In genomic region chr2:172087780-172088244, GRCh38 we compare ENCODE assay signal across 13 cellular contexts. TPM values are rescaled to one million over a fixed set of nuclear protein-coding genes. Genes with fewer than 3 reads are reported as not detected.
A peak's percentile ranks its signal among the peaks of the same experiment; 100 is the strongest.
DNase-seq lines count a peak whose midpoint lies in the region; ATAC-seq, FAIRE-seq and TF ChIP-seq lines count a peak whose summit lies in the region.
"Had no signal": no experiment of that assay in that cellular context is flagged by ENCODE, and none has a peak within 500 bp of the region (broad histone marks: within the 10 kb centered on the region; RNA-seq: fewer than 3 reads in every experiment).

No MANE protein-coding gene starts in this region.

- H3K4me3 Mint-ChIP-seq in GM23338: peak overlapping the region; percentile 83
- H3K4me3 Mint-ChIP-seq in astrocyte (ENCODE audit: unreplicated experiment): no peak overlapping the region
- peak overlapping the region in 7 of 10 donors; percentile 56 to 80 (median 65) for H3K4me3 Mint-ChIP-seq in naive thymus-derived CD8-positive, alpha-beta T cell

- H3K9me3 ChIP-seq in astrocyte (ENCODE audit: insufficient read depth, low read depth, low read length) (peaks cover 6% of the 10 kb centered on the region), thyroid gland (no peaks in the 10 kb centered on the region)
- H3K9me3 ChIP-seq: sigmoid colon had no signal

- intact Hi-C loops in thyroid gland (cut with DNase I): no loop called here

- H3K9me3 Mint-ChIP-seq in GM23338 (peaks cover 14% of the 10 kb centered on the region), astrocyte (ENCODE audit: unreplicated experiment) (peaks cover 24% of the 10 kb centered on the region)
- H3K9me3 Mint-ChIP-seq in naive thymus-derived CD8-positive, alpha-beta T cell: peaks cover 0 to 22% (median 5%) of the 10 kb centered on the region in 9 donors

- H3K36me3 Mint-ChIP-seq in GM23338 (ENCODE audit: low read depth) (no peaks in the 10 kb centered on the region), astrocyte (ENCODE audit: low read depth, unreplicated experiment) (peaks cover 2% of the 10 kb centered on the region)
- H3K36me3 Mint-ChIP-seq in naive thymus-derived CD8-positive, alpha-beta T cell: peaks cover 0 to 14% (median 12%) of the 10 kb centered on the region in 3 donors

- H3K4me1 ChIP-seq in GM23338 (ENCODE audit: insufficient read depth) (peaks cover 87% of the 10 kb centered on the region), astrocyte (ENCODE audit: insufficient read depth, low read length) (peaks cover 6% of the 10 kb centered on the region), thyroid gland (peaks cover 20 to 39% of the 10 kb centered on the region in 2 donors)

- FAIRE-seq in astrocyte (lab: Jason Lieb, UNC): no peak
- FAIRE-seq: bronchial epithelial cell had no signal

- in situ Hi-C loops in G401 (cut with HindIII; ENCODE audit: low sequenced_read_pairs): no loop called here

- peak; percentile 3 for DNase-seq in AG20443 (ENCODE audit: low spot score)
- peak; percentile 62 for DNase-seq in GM23338 (ENCODE audit: low spot score)
- no peak for DNase-seq in astrocyte (ENCODE audit: low read depth)
- DNase-seq in naive thymus-derived CD8-positive, alpha-beta T cell: peak in 3 of 10 donors; percentile 17 to 23 (median 22)
- no peak for DNase-seq in G401 (ENCODE audit: low spot score)
- no peak for DNase-seq in NCI-H1105 (lab: John Stamatoyannopoulos, UW)
- no peak for DNase-seq in thyroid gland
- DNase-seq: NCI-H510A treated with DMSO at 0.1 percent for 48 hours had no signal

- ATAC-seq in GM23338 (no peak; the same call in 2 of the 3 replicates), GM21825 (IDR thresholded peaks at IDR 0.05; ENCODE audit: unreplicated experiment) (no peak)
- ATAC-seq in naive thymus-derived CD8-positive, alpha-beta T cell: no peak

- peaks cover 100% of the 10 kb centered on the region for H3K27me3 Mint-ChIP-seq in GM23338 (ENCODE audit: insufficient read depth, low read depth, poor library complexity)
- H3K27me3 Mint-ChIP-seq in astrocyte (ENCODE audit: low read depth, unreplicated experiment): peaks cover 83% of the 10 kb centered on the region
- H3K27me3 Mint-ChIP-seq in naive thymus-derived CD8-positive, alpha-beta T cell: peaks cover 51 to 99% (median 74%) of the 10 kb centered on the region in 5 donors

- H3K9ac ChIP-seq in astrocyte (ENCODE audit: low read length): no peak overlapping the region

- TF ChIP-seq CTCF in GM23338 (conservative IDR thresholded peaks at IDR 0.05; ENCODE audit: low read depth in 2 of 2) (no peak), astrocyte (IDR thresholded peaks at IDR 0.05; ENCODE audit: insufficient read depth, low read depth, low read length) (no peak), thyroid gland (IDR thresholded peaks at IDR 0.05) (no peak)

- H3K27ac Mint-ChIP-seq in GM23338: no peak overlapping the region
- peak overlapping the region; percentile 66 for H3K27ac Mint-ChIP-seq in astrocyte (ENCODE audit: unreplicated experiment)
- H3K27ac Mint-ChIP-seq in naive thymus-derived CD8-positive, alpha-beta T cell: peak overlapping the region in 6 of 10 donors; percentile 46 to 93 (median 58)

- H3K4me2 ChIP-seq in GM23338: peak overlapping the region; percentile 87
- no peak overlapping the region for H3K4me2 ChIP-seq in astrocyte (ENCODE audit: low read length)

- H3K36me3 ChIP-seq in GM23338 (ENCODE audit: insufficient read depth): no peaks in the 10 kb centered on the region
- H3K36me3 ChIP-seq in astrocyte (ENCODE audit: insufficient read depth, low read length): no peaks in the 10 kb centered on the region
- H3K36me3 ChIP-seq in thyroid gland: no peaks in the 10 kb centered on the region
- H3K36me3 ChIP-seq: sigmoid colon had no signal

- no peaks in the 10 kb centered on the region for H3K79me2 ChIP-seq in GM23338 (replicated peaks; ENCODE audit: insufficient read depth)
- no peaks in the 10 kb centered on the region for H3K79me2 ChIP-seq in astrocyte (ENCODE audit: insufficient read depth, low read length)

- whole genome bisulfite sequencing in thyroid gland, 2 donors: 8 to 31% methylated on average over 8 to 10 of the region's 23 CpGs

- H3K4me1 Mint-ChIP-seq in GM23338 (peaks cover 59% of the 10 kb centered on the region), astrocyte (ENCODE audit: low read depth, unreplicated experiment) (peaks cover 5% of the 10 kb centered on the region)
- peaks cover 21 to 62% (median 46%) of the 10 kb centered on the region in 4 donors for H3K4me1 Mint-ChIP-seq in naive thymus-derived CD8-positive, alpha-beta T cell

- TF ChIP-seq POLR2A in thyroid gland (IDR thresholded peaks at IDR 0.05): no peak

- H3K9me2 ChIP-seq in GM23338 (ENCODE audit: insufficient read depth): no peaks in the 10 kb centered on the region

- H3K27me3 ChIP-seq in GM23338 (ENCODE audit: insufficient read depth) (peaks cover 100% of the 10 kb centered on the region), astrocyte (ENCODE audit: insufficient read depth, low read length) (peaks cover 94% of the 10 kb centered on the region), thyroid gland (peaks cover 89% of the 10 kb centered on the region)

- no peak overlapping the region for H3K27ac ChIP-seq in GM23338 (ENCODE audit: low read depth)
- H3K27ac ChIP-seq in astrocyte (ENCODE audit: low read depth, low read length): no peak overlapping the region
- H3K27ac ChIP-seq in thyroid gland: peak overlapping the region in 1 of 3 donors; percentile 21
- H3K27ac ChIP-seq: sigmoid colon had no signal

- H2AFZ ChIP-seq in GM23338 (peak overlapping the region; percentile 91), astrocyte (ENCODE audit: low read depth, low read length) (no peak overlapping the region)

- peak overlapping the region; percentile 65 for H3K4me3 ChIP-seq in GM23338
- no peak overlapping the region for H3K4me3 ChIP-seq in astrocyte (ENCODE audit: insufficient read depth, low read depth, low read length)
- H3K4me3 ChIP-seq in thyroid gland (replicated peaks in 1 of 3): no peak overlapping the region

- H3F3A ChIP-seq in GM23338 (replicated peaks; ENCODE audit: low read depth): peaks cover 67% of the 10 kb centered on the region

- POLR2A ChIA-PET in naive thymus-derived CD8-positive, alpha-beta T cell (lab: Charles Lee): interaction anchor here (1.1 to 6.5 kb wide), 5 partner anchors 8 to 374 kb away, joined by 3 to 40 read pairs (median 7); partner anchors contain the start of gene DLX2

- H4K20me1 ChIP-seq in GM23338 (replicated peaks; ENCODE audit: insufficient read depth) (peaks cover 41% of the 10 kb centered on the region), astrocyte (ENCODE audit: insufficient read depth, low read length) (peaks cover 34% of the 10 kb centered on the region)

TF ChIP-seq in GM23338, 12 proteins besides CTCF, POLR2A, EP300 and RAD21 (continues in another document):
- TF ChIP-seq EZH2 (IDR thresholded peaks at IDR 0.05; ENCODE audit: low read depth, unreplicated experiment) (peak; percentile 78), ETS1 (IDR thresholded peaks at IDR 0.05) (no peak), NANOG (IDR thresholded peaks at IDR 0.05; ENCODE audit: borderline replicate concordance) (no peak), CREB1 (CRISPR knock-in tag; IDR thresholded peaks at IDR 0.05; ENCODE audit: low read depth) (no peak)

RNA-seq across cellular contexts. Expression of gene DLX1, which starts 2.5 kb away (rescaled TPM):
- not detected in 2 replicates for total RNA-seq in GM23338 (2014; rRNA removed; shearing (Covaris generic))
- polyA plus RNA-seq in GM23338 (2016; fragmentation: Nextera tagmentation; extraction: Ambion mirVana): not detected in 2 replicates
- 0.27 TPM in 1 of 2 replicates, not detected in the other for total RNA-seq in astrocyte
- not detected for total RNA-seq in naive thymus-derived CD8-positive, alpha-beta T cell
- polyA plus RNA-seq in naive thymus-derived CD8-positive, alpha-beta T cell: not detected
- total RNA-seq in G401 (2014; rRNA removed; shearing (Covaris generic)): 21.8 and 26.2 TPM in 2 replicates
- total RNA-seq in thyroid gland: 1 to 10 TPM in 2 of 4 donors, under 1 TPM in 2; 0.68 to 1.5 (median 1.0) TPM
- total RNA-seq: bronchial epithelial cell, fibroblast of villous mesenchyme, liver had no signal
- polyA plus RNA-seq: liver had no signal

RNA-seq across cellular contexts. Expression of gene DLX2, which starts 14.9 kb away (rescaled TPM):
- 0.16 and 0.24 TPM in 2 replicates for total RNA-seq in GM23338 (2014; rRNA removed; shearing (Covaris generic))
- polyA plus RNA-seq in GM23338 (2016; fragmentation: Nextera tagmentation; extraction: Ambion mirVana): 0.08 and 0.19 TPM in 2 replicates
- total RNA-seq in astrocyte: 2.1 and 2.2 TPM in 2 replicates
- total RNA-seq in naive thymus-derived CD8-positive, alpha-beta T cell: not detected
- polyA plus RNA-seq in naive thymus-derived CD8-positive, alpha-beta T cell: not detected
- 5.0 and 5.3 TPM in 2 replicates for total RNA-seq in G401 (2014; rRNA removed; shearing (Covaris generic))
- total RNA-seq in thyroid gland: under 1 TPM in 3 of 4 donors, not detected in 1; 0.25 to 0.78 (median 0.40) TPM
- total RNA-seq: bronchial epithelial cell, liver had no signal
- polyA plus RNA-seq: liver had no signal

Comparison
In these comparisons a context has a peak if more than half of its experiments do, and no peak if none do; other contexts are left out.
1. DNase-seq: peak in AG20443 (single experiment) and GM23338 (single experiment); none in astrocyte (single experiment), G401 (single experiment), NCI-H1105 (single experiment) and thyroid gland (0 of 2).